In genomic region chr11:108220721-108221346, GRCh38 we compare ENCODE assay signal across 9 cellular contexts. TPM values are rescaled to one million over a fixed set of nuclear protein-coding genes. Genes with fewer than 3 reads are reported as not detected.
DNase-seq lines count a peak whose midpoint lies in the region; ATAC-seq and TF ChIP-seq lines count a peak whose summit lies in the region.
"Had no signal": no experiment of that assay in that cellular context is flagged by ENCODE, and none has a peak within 500 bp of the region (broad histone marks: within the 10 kb centered on the region; RNA-seq: fewer than 3 reads in every experiment).

No MANE protein-coding gene starts in this region.

- H3K4me1 Mint-ChIP-seq in CD8-positive, alpha-beta memory T cell: peaks cover 49 to 66% (median 65%) of the 10 kb centered on the region in 3 donors
- H3K4me1 Mint-ChIP-seq in progenitor cell of endocrine pancreas (ENCODE audit: low read depth): peaks cover 31% of the 10 kb centered on the region

- peak overlapping the region; percentile 97 for H3K4me3 ChIP-seq in CD8-positive, alpha-beta memory T cell (ENCODE audit: low read length)
- H3K4me3 ChIP-seq in MM.1S (ENCODE audit: low read length) (peak overlapping the region; percentile 76), neuron (ENCODE audit: low read length) (peak overlapping the region; percentile 90)
- peak overlapping the region; percentile 81 for H3K4me3 ChIP-seq in effector memory CD4-positive, alpha-beta T cell (ENCODE audit: insufficient read depth, low read depth, low read length, poor library complexity, severe bottlenecking)

- no peaks in the 10 kb centered on the region for H3K27me3 ChIP-seq in CD8-positive, alpha-beta memory T cell (ENCODE audit: insufficient read depth, low read length, poor library complexity, severe bottlenecking)
- H3K27me3 ChIP-seq in MM.1S (replicated peaks; ENCODE audit: insufficient read depth, low read length): no peaks in the 10 kb centered on the region
- no peaks in the 10 kb centered on the region for H3K27me3 ChIP-seq in effector memory CD4-positive, alpha-beta T cell (replicated peaks; ENCODE audit: control insufficient read depth, insufficient read depth, low read length, poor library complexity, severe bottlenecking)
- no peaks in the 10 kb centered on the region for H3K27me3 ChIP-seq in neuron (ENCODE audit: insufficient read depth, low read length)

- H3K4me1 ChIP-seq in CD8-positive, alpha-beta memory T cell (ENCODE audit: insufficient read depth, low read length): peaks cover 50% of the 10 kb centered on the region
- H3K4me1 ChIP-seq in MM.1S (ENCODE audit: low read length): peaks cover 21% of the 10 kb centered on the region
- peaks cover 23% of the 10 kb centered on the region for H3K4me1 ChIP-seq in effector memory CD4-positive, alpha-beta T cell (ENCODE audit: control insufficient read depth, insufficient read depth, low read length, poor library complexity, severe bottlenecking)
- peaks cover 32% of the 10 kb centered on the region for H3K4me1 ChIP-seq in neuron (ENCODE audit: insufficient read depth, low read length)

- peaks cover 6% of the 10 kb centered on the region; the same call in 1 of the 2 replicates for H4K20me1 ChIP-seq in MM.1S (ENCODE audit: insufficient read depth, low read length)

- peaks cover 88% of the 10 kb centered on the region for H3K79me2 ChIP-seq in MM.1S (ENCODE audit: low read length)

- no peak overlapping the region for H2AFZ ChIP-seq in MM.1S (ENCODE audit: low read length)
- H2AFZ ChIP-seq in neuron (ENCODE audit: low read depth, low read length): no peak overlapping the region

- peaks cover 0 to 55% (median 7%) of the 10 kb centered on the region in 3 donors for H3K36me3 Mint-ChIP-seq in CD8-positive, alpha-beta memory T cell
- H3K36me3 Mint-ChIP-seq in progenitor cell of endocrine pancreas (ENCODE audit: insufficient read depth): peaks cover 3% of the 10 kb centered on the region

- ATAC-seq in GM21390 (IDR thresholded peaks at IDR 0.05; ENCODE audit: unreplicated experiment): no peak

- TF ChIP-seq CTCF in MM.1S (IDR thresholded peaks at IDR 0.05; ENCODE audit: low read length): peak; percentile 17
- TF ChIP-seq CTCF in progenitor cell of endocrine pancreas (IDR thresholded peaks at IDR 0.05; ENCODE audit: unreplicated experiment): no peak

- H3K9ac ChIP-seq in MM.1S (ENCODE audit: low read length): peak overlapping the region; percentile 90; the same call in 1 of the 2 replicates

- H3K27ac Mint-ChIP-seq in CD8-positive, alpha-beta memory T cell: no peak overlapping the region
- no peak overlapping the region for H3K27ac Mint-ChIP-seq in progenitor cell of endocrine pancreas

- POLR2A ChIA-PET in CD8-positive, alpha-beta memory T cell (lab: Charles Lee): interaction anchor here (1.3 to 3.3 kb wide), 3 partner anchors 18 to 31 kb away, joined by 4 to 18 read pairs (median 5); no protein-coding TSS in a partner anchor

- peak overlapping the region; percentile 100 for H3K27ac ChIP-seq in CD8-positive, alpha-beta memory T cell (ENCODE audit: low read depth, low read length)
- no peak overlapping the region for H3K27ac ChIP-seq in MM.1S (ENCODE audit: low read length)
- peak overlapping the region; percentile 99 for H3K27ac ChIP-seq in effector memory CD4-positive, alpha-beta T cell (ENCODE audit: insufficient read depth, low read length, poor library complexity, severe bottlenecking)

- no peaks in the 10 kb centered on the region for H3K9me3 ChIP-seq in CD8-positive, alpha-beta memory T cell (ENCODE audit: low read length)
- no peaks in the 10 kb centered on the region for H3K9me3 ChIP-seq in MM.1S (replicated peaks; ENCODE audit: insufficient read depth, low read length)
- H3K9me3 ChIP-seq in effector memory CD4-positive, alpha-beta T cell (ENCODE audit: control insufficient read depth, low read length): no peaks in the 10 kb centered on the region
- no peaks in the 10 kb centered on the region for H3K9me3 ChIP-seq in neuron (ENCODE audit: low read length)

- H3K4me3 Mint-ChIP-seq in CD8-positive, alpha-beta memory T cell: no peak overlapping the region
- no peak overlapping the region for H3K4me3 Mint-ChIP-seq in progenitor cell of endocrine pancreas (ENCODE audit: low read depth)

- peaks cover 29% of the 10 kb centered on the region for H3F3A ChIP-seq in MM.1S (ENCODE audit: insufficient read depth, low read length)

- intact Hi-C loops in posterior vena cava (cut with DNase I): loop anchor here in 1 of 2 donors (5.0 kb wide), 1 partner anchor 104 kb away; no protein-coding TSS in a partner anchor

- no peaks in the 10 kb centered on the region for H3K9me3 Mint-ChIP-seq in CD8-positive, alpha-beta memory T cell
- H3K9me3 Mint-ChIP-seq in progenitor cell of endocrine pancreas (ENCODE audit: low read depth): no peaks in the 10 kb centered on the region

- no peak for DNase-seq in CD8-positive, alpha-beta memory T cell
- DNase-seq in MM.1S (peak; percentile 25), progenitor cell of endocrine pancreas (ENCODE audit: low spot score, unreplicated experiment) (no peak), posterior vena cava (ENCODE audit: low spot score) (no peak), DMS 273 treated with DMSO at 0.1 percent for 48 hours (lab: John Stamatoyannopoulos, UW) (no peak)
- no peak for DNase-seq in effector memory CD4-positive, alpha-beta T cell
- DNase-seq: substantia nigra had no signal

- H3K27me3 Mint-ChIP-seq in CD8-positive, alpha-beta memory T cell: no peaks in the 10 kb centered on the region
- H3K27me3 Mint-ChIP-seq in progenitor cell of endocrine pancreas: no peaks in the 10 kb centered on the region

- no peaks in the 10 kb centered on the region for H3K36me3 ChIP-seq in CD8-positive, alpha-beta memory T cell (ENCODE audit: insufficient read depth, low read length)
- H3K36me3 ChIP-seq in MM.1S (replicated peaks; ENCODE audit: insufficient read depth, low read length): no peaks in the 10 kb centered on the region
- no peaks in the 10 kb centered on the region for H3K36me3 ChIP-seq in effector memory CD4-positive, alpha-beta T cell (ENCODE audit: control insufficient read depth, insufficient read depth, low read length)
- H3K36me3 ChIP-seq in neuron (ENCODE audit: insufficient read depth, low read length): peaks cover 12% of the 10 kb centered on the region

- H3K4me2 ChIP-seq in MM.1S (ENCODE audit: low read depth, low read length): peak overlapping the region; percentile 94

- CTCF ChIA-PET in CD8-positive, alpha-beta memory T cell (lab: Charles Lee): interaction anchor here (7.3 kb wide), 1 partner anchor 16 kb away, joined by 160 read pairs; no protein-coding TSS in a partner anchor

- no peaks in the 10 kb centered on the region for H3K9me2 ChIP-seq in MM.1S (replicated peaks; ENCODE audit: insufficient read depth, low read length)

RNA-seq across cellular contexts. Expression of gene NPAT, which starts 1.6 kb away (rescaled TPM):
- 10 to 100 TPM; 38.9 to 39.7 TPM for total RNA-seq in CD8-positive, alpha-beta memory T cell
- polyA plus RNA-seq in CD8-positive, alpha-beta memory T cell: 39.6 TPM
- 20.6 and 21.0 TPM in 2 replicates for total RNA-seq in progenitor cell of endocrine pancreas
- 10 to 100 TPM; 11.2 to 12.3 TPM for total RNA-seq in posterior vena cava

RNA-seq across cellular contexts. Expression of gene ATM, which starts 2.0 kb away (rescaled TPM):
- total RNA-seq in CD8-positive, alpha-beta memory T cell: 10 to 100 TPM; 76.0 to 77.1 TPM
- 87.1 TPM for polyA plus RNA-seq in CD8-positive, alpha-beta memory T cell
- total RNA-seq in progenitor cell of endocrine pancreas (79.2 and 79.5 TPM in 2 replicates), posterior vena cava (10 to 100 TPM; 60.5 to 77.7 TPM)
